Comparison of ENCODE assay signal across 19 cellular contexts in the genomic region with DNA sequence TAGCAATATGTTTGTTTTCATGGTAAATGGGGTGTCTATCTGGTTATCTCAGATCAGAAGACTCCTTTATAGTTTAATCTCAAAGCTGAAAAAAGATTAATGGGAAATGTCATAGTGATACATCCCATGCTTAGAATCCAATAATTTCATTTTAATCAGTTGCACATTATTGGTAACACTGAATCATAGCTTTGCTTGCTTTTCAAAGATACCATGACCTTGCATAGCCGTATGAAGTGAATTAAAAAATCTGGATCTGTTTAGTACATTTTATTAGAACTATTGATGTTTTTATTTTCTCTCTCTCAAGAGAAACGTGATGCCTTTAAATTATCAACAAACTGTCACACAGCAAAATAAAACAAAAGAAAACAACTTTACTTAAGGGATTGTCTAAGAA.
DNase-seq lines count a peak whose midpoint lies in the region; ATAC-seq, FAIRE-seq and TF ChIP-seq lines count a peak whose summit lies in the region.
"Had no signal": no experiment of that assay in that cellular context is flagged by ENCODE, and none has a peak within 500 bp of the region (broad histone marks: within the 10 kb centered on the region; RNA-seq: fewer than 3 reads in every experiment).

No MANE protein-coding gene starts in this region.

- H3K27ac ChIP-seq in SK-N-SH (ENCODE audit: low read depth in 2 of 2, low read length in 1 of 2) (no peak overlapping the region), right lobe of liver (no peak overlapping the region)
- H3K27ac ChIP-seq: BLaER1 treated with 17β-estradiol and CSF1 and Interleukin-3, amounts not matched to agents 10 nM and 100 nM; C4-2B had no signal

- H3K36me3 ChIP-seq in SK-N-SH (replicated peaks in 1 of 2; ENCODE audit: control insufficient read depth in 1 of 2, insufficient read depth in 2 of 2, low read length in 1 of 2) (no peaks in the 10 kb centered on the region), right lobe of liver (no peaks in the 10 kb centered on the region)
- H3K36me3 ChIP-seq: BLaER1 treated with 17β-estradiol and CSF1 and Interleukin-3, amounts not matched to agents 10 nM and 100 nM had no signal

- no peaks in the 10 kb centered on the region for H3K79me2 ChIP-seq in SK-N-SH (ENCODE audit: insufficient read depth)

- H3K4me2 ChIP-seq in SK-N-SH: no peak overlapping the region
- H3K4me2 ChIP-seq: BLaER1 treated with 17β-estradiol and CSF1 and Interleukin-3, amounts not matched to agents 10 nM and 100 nM had no signal

- peak; percentile 93 for FAIRE-seq in endometrium (lab: Jason Lieb, UNC)
- FAIRE-seq: A204.1, D721Med, G401.6, GM12891 had no signal

- POLR2A ChIA-PET in SK-N-SH (lab: Yijun Ruan, JAX): no interaction called here

- H3K4me3 ChIP-seq in SK-N-SH (ENCODE audit: low read depth in 2 of 2, low read length in 1 of 2) (no peak overlapping the region), right lobe of liver (no peak overlapping the region)
- H3K4me3 ChIP-seq: BLaER1 treated with 17β-estradiol and CSF1 and Interleukin-3, amounts not matched to agents 10 nM and 100 nM had no signal

- no peak for TF ChIP-seq CTCF in SK-N-SH (IDR thresholded peaks at IDR 0.05)
- no peak for TF ChIP-seq CTCF in right lobe of liver (IDR thresholded peaks at IDR 0.05)

- H2AFZ ChIP-seq in SK-N-SH (ENCODE audit: low read depth): no peak overlapping the region

- 27% methylated on average over 2 of the region's 2 CpGs for WGBS in SK-N-SH (ENCODE audit: low lambda C conversion rate)
- 58% methylated on average over 2 of the region's 2 CpGs for WGBS in right lobe of liver (ENCODE audit: insufficient coverage, low coverage, low lambda C conversion rate, missing lambda C conversion rate)

- H3K9ac ChIP-seq in SK-N-SH: no peak overlapping the region
- H3K9ac ChIP-seq: BLaER1 treated with 17β-estradiol and CSF1 and Interleukin-3, amounts not matched to agents 10 nM and 100 nM had no signal

- no peak for TF ChIP-seq POLR2A in right lobe of liver (IDR thresholded peaks at IDR 0.05)

- H3K9me3 ChIP-seq in SK-N-SH (no peaks in the 10 kb centered on the region), right lobe of liver (no peaks in the 10 kb centered on the region)
- H3K9me3 ChIP-seq: Caco-2 had no signal

- H3K4me1 ChIP-seq in SK-N-SH (ENCODE audit: control insufficient read depth in 1 of 2, insufficient read depth in 2 of 2, low read depth in 1 of 2, low read length in 1 of 2) (no peaks in the 10 kb centered on the region; a peak in 1 of 4 replicates), right lobe of liver (no peaks in the 10 kb centered on the region)
- H3K4me1 ChIP-seq: BLaER1 treated with 17β-estradiol and CSF1 and Interleukin-3, amounts not matched to agents 10 nM and 100 nM; Caco-2 had no signal

- no peak for ATAC-seq in HG02981 (IDR thresholded peaks at IDR 0.05; ENCODE audit: unreplicated experiment)
- ATAC-seq in right lobe of liver: no peak
- ATAC-seq: CD8-positive, alpha-beta T cell had no signal

- no peaks in the 10 kb centered on the region for H4K20me1 ChIP-seq in SK-N-SH (ENCODE audit: insufficient read depth)
- H4K20me1 ChIP-seq: BLaER1 treated with 17β-estradiol and CSF1 and Interleukin-3, amounts not matched to agents 10 nM and 100 nM had no signal

- intact Hi-C loops in right lobe of liver (cut with DNase I): no loop called here

- H3K9me2 ChIP-seq in SK-N-SH: no peaks in the 10 kb centered on the region

- H3K27me3 ChIP-seq in SK-N-SH (ENCODE audit: insufficient read depth) (no peaks in the 10 kb centered on the region), right lobe of liver (no peaks in the 10 kb centered on the region)
- H3K27me3 ChIP-seq: BLaER1 treated with 17β-estradiol and CSF1 and Interleukin-3, amounts not matched to agents 10 nM and 100 nM had no signal

- no peaks in the 10 kb centered on the region for H3F3A ChIP-seq in SK-N-SH (replicated peaks; ENCODE audit: insufficient read depth)

- no peak for TF ChIP-seq RAD21 in SK-N-SH (IDR thresholded peaks at IDR 0.05; ENCODE audit: low read length)

- CTCF ChIA-PET in SK-N-SH (lab: Yijun Ruan, JAX): no interaction called here

- DNase-seq in SK-N-SH (no peak), activated gamma-delta T cell treated with Interleukin-2 at 50 U/mL for 16 hours (no peak), right lobe of liver (no peak)
- DNase-seq: 8988T; AML-193; Caco-2; Calu3; CD4-positive, alpha-beta T cell; CD8-positive, alpha-beta T cell; DMS79 treated with DMSO at 0.1 percent for 48 hours; GF-D8 had no signal

- no peak for TF ChIP-seq EP300 in SK-N-SH (IDR thresholded peaks at IDR 0.05; ENCODE audit: borderline replicate concordance in 1 of 2, low read depth in 1 of 2, low read length in 1 of 2)

TF ChIP-seq in SK-N-SH, 30 proteins besides CTCF, POLR2A, EP300 and RAD21:
- TF ChIP-seq, protein P1, sequence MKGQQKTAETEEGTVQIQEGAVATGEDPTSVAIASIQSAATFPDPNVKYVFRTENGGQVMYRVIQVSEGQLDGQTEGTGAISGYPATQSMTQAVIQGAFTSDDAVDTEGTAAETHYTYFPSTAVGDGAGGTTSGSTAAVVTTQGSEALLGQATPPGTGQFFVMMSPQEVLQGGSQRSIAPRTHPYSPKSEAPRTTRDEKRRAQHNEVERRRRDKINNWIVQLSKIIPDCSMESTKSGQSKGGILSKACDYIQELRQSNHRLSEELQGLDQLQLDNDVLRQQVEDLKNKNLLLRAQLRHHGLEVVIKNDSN (IDR thresholded peaks at IDR 0.05; ENCODE audit: borderline replicate concordance, low read depth): no peak
- TF ChIP-seq TCF12 (IDR thresholded peaks at IDR 0.05): peak; percentile 53
- TF ChIP-seq YY1 (IDR thresholded peaks at IDR 0.05; ENCODE audit: low read depth): no peak
- TF ChIP-seq MXI1 (IDR thresholded peaks at IDR 0.05; ENCODE audit: low read depth, low read length): no peak
- TF ChIP-seq, protein P2, sequence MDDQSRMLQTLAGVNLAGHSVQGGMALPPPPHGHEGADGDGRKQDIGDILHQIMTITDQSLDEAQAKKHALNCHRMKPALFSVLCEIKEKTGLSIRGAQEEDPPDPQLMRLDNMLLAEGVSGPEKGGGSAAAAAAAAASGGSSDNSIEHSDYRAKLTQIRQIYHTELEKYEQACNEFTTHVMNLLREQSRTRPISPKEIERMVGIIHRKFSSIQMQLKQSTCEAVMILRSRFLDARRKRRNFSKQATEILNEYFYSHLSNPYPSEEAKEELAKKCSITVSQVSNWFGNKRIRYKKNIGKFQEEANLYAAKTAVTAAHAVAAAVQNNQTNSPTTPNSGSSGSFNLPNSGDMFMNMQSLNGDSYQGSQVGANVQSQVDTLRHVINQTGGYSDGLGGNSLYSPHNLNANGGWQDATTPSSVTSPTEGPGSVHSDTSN (IDR thresholded peaks at IDR 0.05): peak; percentile 18; the same call in 1 of the 2 replicates
